In the genomic region with DNA sequence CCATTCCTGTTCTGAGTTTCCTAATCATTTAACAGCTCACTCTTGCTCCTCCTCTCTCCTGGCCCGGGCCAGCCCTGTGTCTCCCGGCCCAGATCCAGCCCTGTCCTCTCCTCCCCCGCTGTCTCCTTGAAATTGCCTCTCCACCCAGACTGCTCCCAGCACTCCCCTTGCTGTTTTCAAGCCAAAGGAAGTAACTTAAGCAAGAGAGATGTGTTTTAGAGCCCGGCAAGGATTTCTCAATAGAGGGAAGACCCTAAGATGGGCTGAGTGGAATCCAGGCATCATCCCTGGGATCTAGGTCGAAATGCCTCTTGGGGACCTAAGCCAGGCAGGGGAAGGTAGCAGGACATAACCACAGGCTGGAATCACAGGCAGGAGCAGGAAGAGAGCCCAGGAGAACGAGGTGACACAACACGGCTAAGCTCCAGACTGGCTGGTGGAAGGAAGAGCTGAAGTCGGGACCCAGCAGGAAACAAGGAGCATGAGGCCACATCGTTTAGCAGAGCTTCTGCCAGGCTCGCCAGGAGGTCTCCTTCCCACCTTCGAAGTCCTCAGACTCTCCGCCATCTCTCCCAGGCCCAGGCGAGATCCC, we compare ENCODE assay signal across 8 cellular contexts. TPM values are rescaled to one million over a fixed set of nuclear protein-coding genes. Genes with fewer than 3 reads are reported as not detected.
A peak's percentile ranks its signal among the peaks of the same experiment; 100 is the strongest.
DNase-seq lines count a peak whose midpoint lies in the region; ATAC-seq and TF ChIP-seq lines count a peak whose summit lies in the region.

No MANE protein-coding gene starts in this region.

- H3K36me3 ChIP-seq in stomach, result peaks cover 12 to 42% (median 30%) of the 10 kb centered on the region in 4 donors

- H3K27ac Mint-ChIP-seq in HFFc6, result peak overlapping the region; percentile 97

- 42 to 48% methylated on average over 13 of the region's 13 CpGs for WGBS in lower leg skin, 2 donors
- WGBS in stomach, 5 donors, result 49 to 71% (median 57%) methylated on average over 13 of the region's 13 CpGs

- H3K4me1 Mint-ChIP-seq in HFFc6 (ENCODE audit: low read depth), result peaks cover 86% of the 10 kb centered on the region

- DNase-seq in HFFc6, result no peak
- DNase-seq in dorsolateral prefrontal cortex, result peak in 1 of 10 donors; percentile 63
- peak; percentile 81 to 94 for DNase-seq in lower leg skin (ENCODE audit: low spot score in 2 of 2)
- DNase-seq in stomach, result no peak
- DNase-seq in NCI-H748 (lab: John Stamatoyannopoulos, UW; ENCODE audit: unreplicated experiment), result no peak

- intact Hi-C loops in dorsolateral prefrontal cortex (cut with DNase I), result no loop called here
- intact Hi-C loops in lower leg skin (cut with DNase I; ENCODE audit: low total_unique reads), result no loop called here
- intact Hi-C loops in stomach (cut with DNase I; ENCODE audit: low total_unique reads), result no loop called here

- no peaks in the 10 kb centered on the region for H3K9me3 Mint-ChIP-seq in HFFc6

- H3K27ac ChIP-seq in dorsolateral prefrontal cortex, result peak overlapping the region in 56 of 59 donors; percentile 8 to 91 (median 74)
- H3K27ac ChIP-seq in stomach, result peak overlapping the region; percentile 54 to 88 (median 83)

- H3K9me3 ChIP-seq in stomach, result no peaks in the 10 kb centered on the region

- H3K4me3 Mint-ChIP-seq in HFFc6, result peak overlapping the region; percentile 65

- no peak for TF ChIP-seq EP300 in stomach (IDR thresholded peaks at IDR 0.05)

- no peak for ATAC-seq in HG02763 (IDR thresholded peaks at IDR 0.05; ENCODE audit: unreplicated experiment)
- ATAC-seq in GM21381 (IDR thresholded peaks at IDR 0.05; ENCODE audit: unreplicated experiment), result no peak
- ATAC-seq in GM18498 (IDR thresholded peaks at IDR 0.05; ENCODE audit: unreplicated experiment), result no peak

- no peaks in the 10 kb centered on the region for H3K27me3 ChIP-seq in dorsolateral prefrontal cortex
- no peaks in the 10 kb centered on the region for H3K27me3 ChIP-seq in stomach

- H3K36me3 Mint-ChIP-seq in HFFc6 (ENCODE audit: low read depth), result peaks cover 51% of the 10 kb centered on the region

- peaks cover 2% of the 10 kb centered on the region for H3K27me3 Mint-ChIP-seq in HFFc6 (ENCODE audit: insufficient read depth)

- TF ChIP-seq CTCF in HFFc6 (IDR thresholded peaks at IDR 0.05) (no peak), dorsolateral prefrontal cortex (IDR thresholded peaks at IDR 0.05 in 54 of 56, conservative IDR thresholded peaks at IDR 0.05 in 2 of 56; ENCODE audit: low read depth in 1 of 56, partially characterized antibody in 56 of 56) (no peak), lower leg skin (IDR thresholded peaks at IDR 0.05) (no peak), stomach (IDR thresholded peaks at IDR 0.05) (no peak)

- H3K4me1 ChIP-seq in stomach, result peaks cover 79 to 97% (median 85%) of the 10 kb centered on the region in 4 donors

- H3K4me3 ChIP-seq in dorsolateral prefrontal cortex (no peak overlapping the region), lower leg skin (ENCODE audit: low read depth, poor library complexity, severe bottlenecking) (no peak overlapping the region), stomach (peak overlapping the region in 1 of 4 donors; percentile 8)

- no peak for TF ChIP-seq POLR2A in lower leg skin (IDR thresholded peaks at IDR 0.05)
- TF ChIP-seq POLR2A in stomach (IDR thresholded peaks at IDR 0.05), result no peak

RNA-seq across cellular contexts. Expression of a gene that starts 2.0 kb away (rescaled TPM):
- total RNA-seq in HFFc6 (2021; fragmentation: NEBNext Ultra II Directional; extraction: Animal tissue kit (Norgen Biotek cat#: 25700)), result not detected
- total RNA-seq in dorsolateral prefrontal cortex (under 1 TPM in 2 of 120 experiments, not detected in 118; 0.76 to 0.81 TPM), lower leg skin (not detected), stomach (not detected)
- polyA plus RNA-seq in stomach, result not detected

RNA-seq across cellular contexts. Expression of a gene that starts 21.1 kb away (rescaled TPM):
- total RNA-seq in HFFc6 (2021; fragmentation: NEBNext Ultra II Directional; extraction: Animal tissue kit (Norgen Biotek cat#: 25700)), result 100 to 1,000 TPM; 187 to 332 (median 201) TPM
- 100 to 1,000 TPM; 152 to 428 (median 234) TPM for total RNA-seq in dorsolateral prefrontal cortex
- 100 to 1,000 TPM in 2 of 4 donors, 10 to 100 TPM in 2; 93.4 to 156 (median 101) TPM for total RNA-seq in lower leg skin
- 100 to 1,000 TPM in 4 of 5 donors, 10 to 100 TPM in 1; 97.8 to 510 (median 129) TPM for total RNA-seq in stomach
- polyA plus RNA-seq in stomach, result 10 to 100 TPM; 13.5 to 25.9 (median 13.6) TPM

RNA-seq across cellular contexts. Expression of a gene that starts 38.2 kb away (rescaled TPM):
- total RNA-seq in HFFc6 (2021; fragmentation: NEBNext Ultra II Directional; extraction: Animal tissue kit (Norgen Biotek cat#: 25700)), result 100 to 1,000 TPM in 1 of 6 experiments, 10 to 100 TPM in 5; 83.7 to 102 (median 93.5) TPM
- 10 to 100 TPM; 30.1 to 85.6 (median 49.8) TPM for total RNA-seq in dorsolateral prefrontal cortex
- 100 to 1,000 TPM; 105 to 210 (median 129) TPM for total RNA-seq in lower leg skin
- 100 to 1,000 TPM in 4 of 5 donors, 10 to 100 TPM in 1; 81.9 to 343 (median 209) TPM for total RNA-seq in stomach
- 100 to 1,000 TPM; 138 to 477 (median 147) TPM for polyA plus RNA-seq in stomach

Comparison
In these comparisons a context has a peak if more than half of its experiments do, and no peak if none do; other contexts are left out.
1. DNase-seq: peak in lower leg skin (2 of 2); none in HFFc6 (single experiment), stomach (single experiment) and NCI-H748 (single experiment).